ENCODE assay signal across 3 cellular contexts in the genomic region with DNA sequence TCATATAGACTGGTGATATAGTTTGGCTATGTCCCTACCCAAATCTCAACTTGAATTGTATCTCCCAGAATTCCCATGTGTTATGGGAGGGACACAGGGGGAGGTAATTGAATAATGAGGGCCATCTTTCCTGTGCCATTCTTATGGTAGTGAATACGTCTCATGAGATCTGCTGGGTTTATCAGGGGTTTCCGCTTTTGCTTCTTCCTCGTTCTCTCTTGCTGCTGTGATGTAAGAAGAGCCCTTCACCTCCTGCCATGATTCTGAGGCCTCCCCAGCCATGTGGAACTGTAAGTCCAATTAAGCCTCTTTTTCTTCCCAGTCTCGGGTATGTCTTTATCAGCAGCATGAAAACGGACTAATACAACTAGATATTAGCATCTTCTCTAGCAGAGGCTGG. TPM values are rescaled to one million over a fixed set of nuclear protein-coding genes. Genes with fewer than 3 reads are reported as not detected.
"Had no signal": no experiment of that assay in that cellular context is flagged by ENCODE, and none has a peak within 500 bp of the region (broad histone marks: within the 10 kb centered on the region; RNA-seq: fewer than 3 reads in every experiment).

No MANE protein-coding gene starts in this region.

RNA-seq across cellular contexts. Expression of a gene that starts 21.3 kb away (rescaled TPM):
- total RNA-seq: HepG2, HT-29, IMR-90 had no signal
